Comparison of ENCODE assay signal across 13 cellular contexts in the genomic region with DNA sequence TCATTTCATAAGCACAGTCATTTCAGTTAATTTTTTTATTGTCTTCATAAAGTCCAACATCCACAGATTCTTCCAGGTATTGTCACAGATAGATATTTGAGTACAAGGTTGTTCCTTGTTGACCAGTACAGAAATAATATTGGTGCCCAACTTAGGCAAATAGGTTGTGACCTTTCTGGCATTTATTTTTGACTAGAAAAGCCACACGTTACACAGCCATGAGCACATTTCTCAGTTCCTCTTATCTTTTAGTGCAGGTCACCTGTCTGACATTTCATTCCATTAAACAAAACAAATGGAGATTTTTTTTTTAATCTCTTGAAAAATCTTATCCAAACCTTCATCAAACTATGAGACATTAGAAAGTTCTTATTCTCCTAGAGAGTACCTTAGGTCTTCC.
DNase-seq lines count a peak whose midpoint lies in the region; ATAC-seq and TF ChIP-seq lines count a peak whose summit lies in the region.
"Had no signal": no experiment of that assay in that cellular context is flagged by ENCODE, and none has a peak within 500 bp of the region (broad histone marks: within the 10 kb centered on the region; RNA-seq: fewer than 3 reads in every experiment).

No MANE protein-coding gene starts in this region.

- H3K27ac Mint-ChIP-seq in naive B cell (peak overlapping the region; percentile 74 to 95 (median 89)), progenitor cell of endocrine pancreas (no peak overlapping the region)
- H3K27ac Mint-ChIP-seq: neural progenitor cell had no signal

- DNase-seq in naive B cell, result peak; percentile 50
- no peak for DNase-seq in hypothalamus (lab: John Stamatoyannopoulos, UW)
- DNase-seq in progenitor cell of endocrine pancreas (ENCODE audit: low spot score, unreplicated experiment), result no peak
- DNase-seq: Calu3; central memory CD4-positive, alpha-beta T cell; NCI-H2029; OCI-M1; stomach had no signal

- TF ChIP-seq CTCF in progenitor cell of endocrine pancreas (IDR thresholded peaks at IDR 0.05; ENCODE audit: unreplicated experiment), result no peak

- H3K27me3 Mint-ChIP-seq in naive B cell (no peaks in the 10 kb centered on the region), progenitor cell of endocrine pancreas (peaks cover 81% of the 10 kb centered on the region)

- H3K36me3 Mint-ChIP-seq in naive B cell (no peaks in the 10 kb centered on the region), progenitor cell of endocrine pancreas (ENCODE audit: insufficient read depth) (no peaks in the 10 kb centered on the region)
- H3K36me3 Mint-ChIP-seq: neural progenitor cell had no signal

- H3K4me1 Mint-ChIP-seq in naive B cell, result peaks cover 54 to 69% (median 69%) of the 10 kb centered on the region in 3 donors
- H3K4me1 Mint-ChIP-seq in progenitor cell of endocrine pancreas (ENCODE audit: low read depth), result peaks cover 25% of the 10 kb centered on the region

- no peaks in the 10 kb centered on the region for H3K9me3 Mint-ChIP-seq in naive B cell
- H3K9me3 Mint-ChIP-seq in progenitor cell of endocrine pancreas (ENCODE audit: low read depth), result no peaks in the 10 kb centered on the region
- H3K9me3 Mint-ChIP-seq: neural progenitor cell had no signal

- peak; percentile 78 for ATAC-seq in GM19043 (IDR thresholded peaks at IDR 0.05; ENCODE audit: low read depth, unreplicated experiment)
- peak; percentile 92 for ATAC-seq in GM21786 (IDR thresholded peaks at IDR 0.05; ENCODE audit: unreplicated experiment)
- ATAC-seq in HG03159 (IDR thresholded peaks at IDR 0.05; ENCODE audit: unreplicated experiment), result peak; percentile 86
- ATAC-seq in naive B cell (ENCODE audit: low read depth in 2 of 2), result peak; percentile 74 to 77
- ATAC-seq in activated CD4-positive, CD25-positive, alpha-beta regulatory T cell treated with anti-CD3 and anti-CD28 coated beads, Interleukin-2, amount 50 U/mL, for 24 hours, result no peak

- peak overlapping the region; percentile 1 to 65 (median 34) for H3K4me3 Mint-ChIP-seq in naive B cell
- H3K4me3 Mint-ChIP-seq in progenitor cell of endocrine pancreas (ENCODE audit: low read depth), result no peak overlapping the region
- H3K4me3 Mint-ChIP-seq: neural progenitor cell had no signal

Comparison
In these comparisons a context has a peak if more than half of its experiments do, and no peak if none do; other contexts are left out.
1. ATAC-seq: peak in GM19043 (single experiment), GM21786 (single experiment), HG03159 (single experiment) and naive B cell (2 of 2); none in activated CD4-positive, CD25-positive, alpha-beta regulatory T cell treated with anti-CD3 and anti-CD28 coated beads, Interleukin-2, amount 50 U/mL, for 24 hours (0 of 2).